8 cellular contexts compared by ENCODE assay signal in the genomic region with DNA sequence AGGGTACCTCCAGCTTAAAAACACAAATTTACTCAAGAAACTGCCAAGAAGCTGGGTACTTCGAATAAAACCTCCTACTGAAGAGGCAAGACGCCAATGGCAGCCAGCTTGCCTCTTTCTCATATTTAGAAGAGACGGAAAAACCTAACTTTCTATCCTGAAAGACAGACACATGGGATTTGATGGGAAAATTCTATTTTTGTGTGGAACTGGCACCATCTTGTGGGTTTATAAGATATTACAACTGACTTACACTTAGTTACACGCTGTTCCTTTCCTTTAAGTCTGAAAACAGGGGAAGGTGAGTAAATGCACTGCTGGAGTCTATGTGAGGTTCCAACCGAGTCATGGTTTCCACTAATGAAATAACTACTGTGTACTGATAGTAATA. TPM values are rescaled to one million over a fixed set of nuclear protein-coding genes. Genes with fewer than 3 reads are reported as not detected.
DNase-seq lines count a peak whose midpoint lies in the region; ATAC-seq and TF ChIP-seq lines count a peak whose summit lies in the region.

No MANE protein-coding gene starts in this region.

- H4K91ac ChIP-seq in trophoblast cell (ENCODE audit: low read depth, low read length) = no peak overlapping the region

- H3K9me3 Mint-ChIP-seq in activated CD8-positive, alpha-beta T cell treated with anti-CD3 and anti-CD28 coated beads for 36 hours = no peaks in the 10 kb centered on the region
- no peaks in the 10 kb centered on the region for H3K9me3 Mint-ChIP-seq in activated CD8-positive, alpha-beta T cell treated with anti-CD3 and anti-CD28 coated beads, Interleukin-2, amount 10 ng/mL, durations not matched to agents 7 days and 5 days (ENCODE audit: insufficient read depth)

- H2BK5ac ChIP-seq in trophoblast cell (ENCODE audit: low read depth, low read length, poor library complexity) = no peak overlapping the region

- CTCF ChIA-PET in activated CD8-positive, alpha-beta T cell treated with anti-CD3 and anti-CD28 coated beads for 36 hours (lab: Charles Lee) = interaction anchor here (0.8 to 1.5 kb wide), 6 partner anchors 9 to 115 kb away, joined by 3 to 7 read pairs (median 3); a partner anchor contains a TSS
- CTCF ChIA-PET in activated CD8-positive, alpha-beta T cell treated with anti-CD3 and anti-CD28 coated beads, Interleukin-2, amount 10 ng/mL, durations not matched to agents 7 days and 5 days (lab: Charles Lee) = interaction anchor here (0.7 to 1.4 kb wide), 2 partner anchors 10 to 12 kb away, joined by 3 to 8 read pairs; a partner anchor contains a TSS

- H2BK12ac ChIP-seq in trophoblast cell (ENCODE audit: low read length) = no peak overlapping the region

- H2AFZ ChIP-seq in trophoblast cell (ENCODE audit: insufficient read depth, low read length, poor library complexity) = no peak overlapping the region

- no peak overlapping the region for H3K4me2 ChIP-seq in trophoblast cell (ENCODE audit: low read length)

- no peaks in the 10 kb centered on the region for H3K9me3 ChIP-seq in trophoblast cell (ENCODE audit: insufficient read depth, low read depth, low read length)

- no peak for ATAC-seq in activated CD8-positive, alpha-beta T cell treated with anti-CD3 and anti-CD28 coated beads for 36 hours
- ATAC-seq in activated CD8-positive, alpha-beta T cell treated with anti-CD3 and anti-CD28 coated beads, Interleukin-2, amount 10 ng/mL, durations not matched to agents 7 days and 5 days = no peak
- ATAC-seq in HG02610 (IDR thresholded peaks at IDR 0.05; ENCODE audit: unreplicated experiment) = no peak

- H3K27ac Mint-ChIP-seq in activated CD8-positive, alpha-beta T cell treated with anti-CD3 and anti-CD28 coated beads for 36 hours = no peak overlapping the region
- H3K27ac Mint-ChIP-seq in activated CD8-positive, alpha-beta T cell treated with anti-CD3 and anti-CD28 coated beads, Interleukin-2, amount 10 ng/mL, durations not matched to agents 7 days and 5 days = no peak overlapping the region

- no peaks in the 10 kb centered on the region for H3K27me3 Mint-ChIP-seq in activated CD8-positive, alpha-beta T cell treated with anti-CD3 and anti-CD28 coated beads for 36 hours
- no peaks in the 10 kb centered on the region for H3K27me3 Mint-ChIP-seq in activated CD8-positive, alpha-beta T cell treated with anti-CD3 and anti-CD28 coated beads, Interleukin-2, amount 10 ng/mL, durations not matched to agents 7 days and 5 days (ENCODE audit: low read depth)

- H3K18ac ChIP-seq in trophoblast cell (ENCODE audit: low read length) = no peak overlapping the region

- H3K79me2 ChIP-seq in trophoblast cell (ENCODE audit: control insufficient read depth, insufficient read depth, low read length, poor library complexity) = no peaks in the 10 kb centered on the region

- H2BK120ac ChIP-seq in trophoblast cell (ENCODE audit: insufficient read depth, low read length, poor library complexity) = no peak overlapping the region

- H3K27me3 ChIP-seq in trophoblast cell (ENCODE audit: insufficient read depth, low read length) = no peaks in the 10 kb centered on the region

- POLR2A ChIA-PET in activated CD8-positive, alpha-beta T cell treated with anti-CD3 and anti-CD28 coated beads for 36 hours (lab: Charles Lee) = no interaction called here
- POLR2A ChIA-PET in activated CD8-positive, alpha-beta T cell treated with anti-CD3 and anti-CD28 coated beads, Interleukin-2, amount 10 ng/mL, durations not matched to agents 7 days and 5 days (lab: Charles Lee) = interaction anchor here (4.9 kb wide), 1 partner anchor 10 kb away, joined by 25 read pairs; a partner anchor contains a TSS

- peaks cover 2 to 6% of the 10 kb centered on the region in 2 experiments for H3K4me1 ChIP-seq in trophoblast cell (ENCODE audit: control insufficient read depth in 1 of 2, insufficient read depth in 2 of 2, low read length in 2 of 2)

- H3K79me1 ChIP-seq in trophoblast cell (ENCODE audit: low read length) = no peaks in the 10 kb centered on the region

- no peak overlapping the region for H4K12ac ChIP-seq in trophoblast cell (ENCODE audit: low read depth, low read length)

- H4K8ac ChIP-seq in trophoblast cell (ENCODE audit: low read depth, low read length) = no peak overlapping the region

- TF ChIP-seq CTCF in activated CD8-positive, alpha-beta T cell treated with anti-CD3 and anti-CD28 coated beads for 36 hours (IDR thresholded peaks at IDR 0.05) = peak; percentile 54
- TF ChIP-seq CTCF in fibroblast of pulmonary artery (IDR thresholded peaks at IDR 0.05; ENCODE audit: low read length, missing control alignments) = peak; percentile 58

- peaks cover 0 to 8% of the 10 kb centered on the region in 2 experiments for H3K36me3 ChIP-seq in trophoblast cell (ENCODE audit: control insufficient read depth in 1 of 2, insufficient read depth in 2 of 2, low read length in 2 of 2)

- H2AK5ac ChIP-seq in trophoblast cell (ENCODE audit: low read length) = no peak overlapping the region

- no peak for DNase-seq in activated CD8-positive, alpha-beta T cell treated with anti-CD3 and anti-CD28 coated beads for 36 hours
- no peak for DNase-seq in activated CD8-positive, alpha-beta T cell treated with anti-CD3 and anti-CD28 coated beads, Interleukin-2, amount 10 ng/mL, durations not matched to agents 7 days and 5 days
- DNase-seq in RPMI7951 (ENCODE audit: low read depth) (peak; percentile 46), fibroblast of pulmonary artery (ENCODE audit: low read depth) (peak; percentile 76), trophoblast cell (peak; percentile 11 to 70), cerebellar nuclear complex (lab: John Stamatoyannopoulos, UW) (no peak)
- no peak for DNase-seq in activated CD4-positive, CD25-positive, alpha-beta regulatory T cell treated with anti-CD3 and anti-CD28 coated beads, Interleukin-2, amount 50 U/mL, for 72 hours

- H3K4me3 ChIP-seq in fibroblast of pulmonary artery (replicated peaks; ENCODE audit: low read depth, low read length) = no peak overlapping the region
- no peak overlapping the region for H3K4me3 ChIP-seq in trophoblast cell (ENCODE audit: low read depth, low read length)

- no CpG with 5 or more reads among the region's 5 CpGs for WGBS in trophoblast cell (ENCODE audit: extremely low coverage, insufficient coverage, insufficient read length)

- no peak overlapping the region for H3K4ac ChIP-seq in trophoblast cell (ENCODE audit: low read depth, low read length)

- peaks cover 57% of the 10 kb centered on the region for H3K36me3 Mint-ChIP-seq in activated CD8-positive, alpha-beta T cell treated with anti-CD3 and anti-CD28 coated beads for 36 hours (ENCODE audit: low read depth)
- H3K36me3 Mint-ChIP-seq in activated CD8-positive, alpha-beta T cell treated with anti-CD3 and anti-CD28 coated beads, Interleukin-2, amount 10 ng/mL, durations not matched to agents 7 days and 5 days (ENCODE audit: low read depth) = peaks cover 56% of the 10 kb centered on the region

- intact Hi-C loops in activated CD8-positive, alpha-beta T cell treated with anti-CD3 and anti-CD28 coated beads for 36 hours (cut with micrococcal nuclease) = no loop called here

- no peak overlapping the region for H3K9ac ChIP-seq in trophoblast cell (ENCODE audit: low read length)

- H3K14ac ChIP-seq in trophoblast cell (ENCODE audit: low read length) = no peak overlapping the region

- H3K23ac ChIP-seq in trophoblast cell (ENCODE audit: low read length) = no peak overlapping the region

- H3K27ac ChIP-seq in trophoblast cell (ENCODE audit: low read depth, low read length) = no peak overlapping the region

- H3K4me3 Mint-ChIP-seq in activated CD8-positive, alpha-beta T cell treated with anti-CD3 and anti-CD28 coated beads for 36 hours = no peak overlapping the region
- no peak overlapping the region for H3K4me3 Mint-ChIP-seq in activated CD8-positive, alpha-beta T cell treated with anti-CD3 and anti-CD28 coated beads, Interleukin-2, amount 10 ng/mL, durations not matched to agents 7 days and 5 days

- H3K4me1 Mint-ChIP-seq in activated CD8-positive, alpha-beta T cell treated with anti-CD3 and anti-CD28 coated beads for 36 hours (ENCODE audit: low read depth) = peaks cover 3% of the 10 kb centered on the region
- H3K4me1 Mint-ChIP-seq in activated CD8-positive, alpha-beta T cell treated with anti-CD3 and anti-CD28 coated beads, Interleukin-2, amount 10 ng/mL, durations not matched to agents 7 days and 5 days (ENCODE audit: low read depth) = peaks cover 2% of the 10 kb centered on the region

RNA-seq across cellular contexts. Expression of a gene that starts 10.3 kb away (rescaled TPM):
- 10 to 100 TPM in 1 of 2 experiments, 1 to 10 TPM in 1; 8.9 to 10.2 TPM for total RNA-seq in activated CD8-positive, alpha-beta T cell treated with anti-CD3 and anti-CD28 coated beads for 36 hours
- 10 to 100 TPM; 11.7 to 13.7 TPM for total RNA-seq in activated CD8-positive, alpha-beta T cell treated with anti-CD3 and anti-CD28 coated beads, Interleukin-2, amount 10 ng/mL, durations not matched to agents 7 days and 5 days
- total RNA-seq in RPMI7951 (2014; rRNA removed; shearing (Covaris generic)) = 3.9 and 7.7 TPM in 2 replicates
- 4.4 and 4.8 TPM in 2 replicates for polyA plus RNA-seq in trophoblast cell (2013)

RNA-seq across cellular contexts. Expression of a gene that starts 33.7 kb away (rescaled TPM):
- total RNA-seq in activated CD8-positive, alpha-beta T cell treated with anti-CD3 and anti-CD28 coated beads for 36 hours = 10 to 100 TPM; 45.6 to 49.0 TPM
- 10 to 100 TPM; 43.2 to 45.3 TPM for total RNA-seq in activated CD8-positive, alpha-beta T cell treated with anti-CD3 and anti-CD28 coated beads, Interleukin-2, amount 10 ng/mL, durations not matched to agents 7 days and 5 days
- 16.0 and 23.9 TPM in 2 replicates for total RNA-seq in RPMI7951 (2014; rRNA removed; shearing (Covaris generic))
- 25.0 and 25.5 TPM in 2 replicates for polyA plus RNA-seq in trophoblast cell (2013)

Comparison
In these comparisons a context has a peak if more than half of its experiments do, and no peak if none do; other contexts are left out.
1. DNase-seq: peak in RPMI7951 (single experiment), fibroblast of pulmonary artery (single experiment) and trophoblast cell (2 of 2); none in activated CD8-positive, alpha-beta T cell treated with anti-CD3 and anti-CD28 coated beads for 36 hours (single experiment), activated CD8-positive, alpha-beta T cell treated with anti-CD3 and anti-CD28 coated beads, Interleukin-2, amount 10 ng/mL, durations not matched to agents 7 days and 5 days (single experiment), activated CD4-positive, CD25-positive, alpha-beta regulatory T cell treated with anti-CD3 and anti-CD28 coated beads, Interleukin-2, amount 50 U/mL, for 72 hours (single experiment) and cerebellar nuclear complex (0 of 2).